Comparison of ENCODE assay signal across 1 cellular context in genomic region chr12:114656906-114657596, GRCh38.
TF ChIP-seq lines count a peak whose summit lies in the region.

No MANE protein-coding gene starts in this region.

TF ChIP-seq in HepG2, 621 proteins besides CTCF, POLR2A, EP300 and RAD21 (continued from another document and continues in another):
- TF ChIP-seq ZUFSP (CRISPR knock-in tag; IDR thresholded peaks at IDR 0.05; ENCODE audit: borderline replicate concordance): no peak
- peak in 1 of 2 experiments; percentile 27; a peak in 1 of 4 replicates for TF ChIP-seq NR2F1 (CRISPR knock-in tag; IDR thresholded peaks at IDR 0.05)
- TF ChIP-seq, protein P1, sequence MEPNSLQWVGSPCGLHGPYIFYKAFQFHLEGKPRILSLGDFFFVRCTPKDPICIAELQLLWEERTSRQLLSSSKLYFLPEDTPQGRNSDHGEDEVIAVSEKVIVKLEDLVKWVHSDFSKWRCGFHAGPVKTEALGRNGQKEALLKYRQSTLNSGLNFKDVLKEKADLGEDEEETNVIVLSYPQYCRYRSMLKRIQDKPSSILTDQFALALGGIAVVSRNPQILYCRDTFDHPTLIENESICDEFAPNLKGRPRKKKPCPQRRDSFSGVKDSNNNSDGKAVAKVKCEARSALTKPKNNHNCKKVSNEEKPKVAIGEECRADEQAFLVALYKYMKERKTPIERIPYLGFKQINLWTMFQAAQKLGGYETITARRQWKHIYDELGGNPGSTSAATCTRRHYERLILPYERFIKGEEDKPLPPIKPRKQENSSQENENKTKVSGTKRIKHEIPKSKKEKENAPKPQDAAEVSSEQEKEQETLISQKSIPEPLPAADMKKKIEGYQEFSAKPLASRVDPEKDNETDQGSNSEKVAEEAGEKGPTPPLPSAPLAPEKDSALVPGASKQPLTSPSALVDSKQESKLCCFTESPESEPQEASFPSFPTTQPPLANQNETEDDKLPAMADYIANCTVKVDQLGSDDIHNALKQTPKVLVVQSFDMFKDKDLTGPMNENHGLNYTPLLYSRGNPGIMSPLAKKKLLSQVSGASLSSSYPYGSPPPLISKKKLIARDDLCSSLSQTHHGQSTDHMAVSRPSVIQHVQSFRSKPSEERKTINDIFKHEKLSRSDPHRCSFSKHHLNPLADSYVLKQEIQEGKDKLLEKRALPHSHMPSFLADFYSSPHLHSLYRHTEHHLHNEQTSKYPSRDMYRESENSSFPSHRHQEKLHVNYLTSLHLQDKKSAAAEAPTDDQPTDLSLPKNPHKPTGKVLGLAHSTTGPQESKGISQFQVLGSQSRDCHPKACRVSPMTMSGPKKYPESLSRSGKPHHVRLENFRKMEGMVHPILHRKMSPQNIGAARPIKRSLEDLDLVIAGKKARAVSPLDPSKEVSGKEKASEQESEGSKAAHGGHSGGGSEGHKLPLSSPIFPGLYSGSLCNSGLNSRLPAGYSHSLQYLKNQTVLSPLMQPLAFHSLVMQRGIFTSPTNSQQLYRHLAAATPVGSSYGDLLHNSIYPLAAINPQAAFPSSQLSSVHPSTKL (CRISPR knock-in tag; IDR thresholded peaks at IDR 0.05): peak; percentile 55
- no peak for TF ChIP-seq FOXM1 (CRISPR knock-in tag; IDR thresholded peaks at IDR 0.05)
- TF ChIP-seq ZNF780A (CRISPR knock-in tag; IDR thresholded peaks at IDR 0.05): no peak
- TF ChIP-seq, protein P2, sequence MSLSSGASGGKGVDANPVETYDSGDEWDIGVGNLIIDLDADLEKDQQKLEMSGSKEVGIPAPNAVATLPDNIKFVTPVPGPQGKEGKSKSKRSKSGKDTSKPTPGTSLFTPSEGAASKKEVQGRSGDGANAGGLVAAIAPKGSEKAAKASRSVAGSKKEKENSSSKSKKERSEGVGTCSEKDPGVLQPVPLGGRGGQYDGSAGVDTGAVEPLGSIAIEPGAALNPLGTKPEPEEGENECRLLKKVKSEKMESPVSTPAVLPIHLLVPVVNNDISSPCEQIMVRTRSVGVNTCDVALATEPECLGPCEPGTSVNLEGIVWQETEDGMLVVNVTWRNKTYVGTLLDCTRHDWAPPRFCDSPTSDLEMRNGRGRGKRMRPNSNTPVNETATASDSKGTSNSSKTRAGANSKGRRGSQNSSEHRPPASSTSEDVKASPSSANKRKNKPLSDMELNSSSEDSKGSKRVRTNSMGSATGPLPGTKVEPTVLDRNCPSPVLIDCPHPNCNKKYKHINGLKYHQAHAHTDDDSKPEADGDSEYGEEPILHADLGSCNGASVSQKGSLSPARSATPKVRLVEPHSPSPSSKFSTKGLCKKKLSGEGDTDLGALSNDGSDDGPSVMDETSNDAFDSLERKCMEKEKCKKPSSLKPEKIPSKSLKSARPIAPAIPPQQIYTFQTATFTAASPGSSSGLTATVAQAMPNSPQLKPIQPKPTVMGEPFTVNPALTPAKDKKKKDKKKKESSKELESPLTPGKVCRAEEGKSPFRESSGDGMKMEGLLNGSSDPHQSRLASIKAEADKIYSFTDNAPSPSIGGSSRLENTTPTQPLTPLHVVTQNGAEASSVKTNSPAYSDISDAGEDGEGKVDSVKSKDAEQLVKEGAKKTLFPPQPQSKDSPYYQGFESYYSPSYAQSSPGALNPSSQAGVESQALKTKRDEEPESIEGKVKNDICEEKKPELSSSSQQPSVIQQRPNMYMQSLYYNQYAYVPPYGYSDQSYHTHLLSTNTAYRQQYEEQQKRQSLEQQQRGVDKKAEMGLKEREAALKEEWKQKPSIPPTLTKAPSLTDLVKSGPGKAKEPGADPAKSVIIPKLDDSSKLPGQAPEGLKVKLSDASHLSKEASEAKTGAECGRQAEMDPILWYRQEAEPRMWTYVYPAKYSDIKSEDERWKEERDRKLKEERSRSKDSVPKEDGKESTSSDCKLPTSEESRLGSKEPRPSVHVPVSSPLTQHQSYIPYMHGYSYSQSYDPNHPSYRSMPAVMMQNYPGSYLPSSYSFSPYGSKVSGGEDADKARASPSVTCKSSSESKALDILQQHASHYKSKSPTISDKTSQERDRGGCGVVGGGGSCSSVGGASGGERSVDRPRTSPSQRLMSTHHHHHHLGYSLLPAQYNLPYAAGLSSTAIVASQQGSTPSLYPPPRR (CRISPR knock-in tag; IDR thresholded peaks at IDR 0.05; ENCODE audit: borderline replicate concordance): 0 out of 2 replicates have a peak, but pooled peaks have one; percentile 21
- TF ChIP-seq AKAP8 (CRISPR knock-in tag; IDR thresholded peaks at IDR 0.05): no peak
- no peak for TF ChIP-seq ZMAT3 (CRISPR knock-in tag; conservative IDR thresholded peaks at IDR 0.05)
- TF ChIP-seq FOXA3 (CRISPR knock-in tag; IDR thresholded peaks at IDR 0.05): peak; percentile 51
- TF ChIP-seq HNF4G (IDR thresholded peaks at IDR 0.05; ENCODE audit: borderline replicate concordance, low read depth, low read length): 0 out of 2 replicates have a peak, but pooled peaks have one; percentile 7
- no peak for TF ChIP-seq HNF4G (CRISPR knock-in tag; IDR thresholded peaks at IDR 0.05; ENCODE audit: borderline replicate concordance, low read depth)
- no peak for TF ChIP-seq MAZ (IDR thresholded peaks at IDR 0.05; ENCODE audit: borderline replicate concordance, low read depth, low read length)
- no peak for TF ChIP-seq MAZ (CRISPR knock-in tag; IDR thresholded peaks at IDR 0.05; ENCODE audit: low read depth)
- TF ChIP-seq MEF2D (CRISPR knock-in tag; IDR thresholded peaks at IDR 0.05): 0 out of 2 replicates have a peak, but pooled peaks have one; percentile 59
- 0 out of 2 replicates have a peak, but pooled peaks have one; percentile 24 for TF ChIP-seq KDM5B (CRISPR knock-in tag; IDR thresholded peaks at IDR 0.05; ENCODE audit: borderline replicate concordance)
- peak; percentile 43; the same call in 1 of the 2 replicates for TF ChIP-seq HDAC2 (CRISPR knock-in tag; IDR thresholded peaks at IDR 0.05)
- TF ChIP-seq SOX13 (IDR thresholded peaks at IDR 0.05): peak; percentile 88
- TF ChIP-seq SOX13 (CRISPR knock-in tag; conservative IDR thresholded peaks at IDR 0.05 in 1 of 2, IDR thresholded peaks at IDR 0.05 in 1 of 2): peak in 1 of 2 experiments; percentile 96; a peak in 2 of 4 replicates
- peak; percentile 81; the same call in 1 of the 2 replicates for TF ChIP-seq SOX5 (CRISPR knock-in tag; IDR thresholded peaks at IDR 0.05; ENCODE audit: borderline replicate concordance)
- TF ChIP-seq MAX (IDR thresholded peaks at IDR 0.05): peak; percentile 21; the same call in 1 of the 2 replicates
- no peak for TF ChIP-seq ZNF343 (CRISPR knock-in tag; IDR thresholded peaks at IDR 0.05)
- 0 out of 2 replicates have a peak, but pooled peaks have one; percentile 17 for TF ChIP-seq ZNF205 (CRISPR knock-in tag; IDR thresholded peaks at IDR 0.05)
- TF ChIP-seq ZNF615 (CRISPR knock-in tag; IDR thresholded peaks at IDR 0.05; ENCODE audit: borderline replicate concordance): no peak
- TF ChIP-seq GATAD2A (CRISPR knock-in tag; IDR thresholded peaks at IDR 0.05): peak; percentile 47; the same call in 1 of the 2 replicates
- TF ChIP-seq LCORL (IDR thresholded peaks at IDR 0.05): no peak
- 0 out of 2 replicates have a peak, but pooled peaks have one; percentile 25 for TF ChIP-seq LCORL (CRISPR knock-in tag; IDR thresholded peaks at IDR 0.05)
- TF ChIP-seq GATAD1 (CRISPR knock-in tag; IDR thresholded peaks at IDR 0.05): no peak
- TF ChIP-seq FOXO1 (CRISPR knock-in tag; IDR thresholded peaks at IDR 0.05): peak; percentile 41; the same call in 1 of the 2 replicates
- TF ChIP-seq PAXIP1 (CRISPR knock-in tag; conservative IDR thresholded peaks at IDR 0.05): peak; percentile 51; the same call in 1 of the 2 replicates
- TF ChIP-seq ZNF605 (CRISPR knock-in tag; IDR thresholded peaks at IDR 0.05): no peak
- peak; percentile 71; the same call in 1 of the 2 replicates for TF ChIP-seq CREM (IDR thresholded peaks at IDR 0.05)
- no peak for TF ChIP-seq CREM (CRISPR knock-in tag; IDR thresholded peaks at IDR 0.05)
- TF ChIP-seq, protein P3, sequence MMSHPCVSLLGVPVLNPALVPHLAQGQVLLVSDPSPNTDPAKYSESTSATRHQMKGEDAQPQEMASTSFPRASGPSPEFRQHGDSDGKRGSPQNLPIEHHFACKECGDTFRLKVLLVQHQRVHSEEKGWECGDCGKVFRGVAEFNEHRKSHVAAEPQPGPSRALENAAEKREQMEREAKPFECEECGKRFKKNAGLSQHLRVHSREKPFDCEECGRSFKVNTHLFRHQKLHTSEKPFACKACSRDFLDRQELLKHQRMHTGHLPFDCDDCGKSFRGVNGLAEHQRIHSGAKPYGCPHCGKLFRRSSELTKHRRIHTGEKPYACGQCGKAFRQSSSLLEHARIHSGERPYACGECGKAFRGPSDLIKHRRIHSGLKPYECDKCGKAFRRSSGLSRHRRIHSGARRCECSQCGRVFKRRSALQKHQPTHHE (CRISPR knock-in tag; IDR thresholded peaks at IDR 0.05; ENCODE audit: borderline replicate concordance): no peak
- no peak for TF ChIP-seq MYNN (CRISPR knock-in tag; IDR thresholded peaks at IDR 0.05; ENCODE audit: low read depth)
- TF ChIP-seq SIN3A (IDR thresholded peaks at IDR 0.05; ENCODE audit: borderline replicate concordance, low read depth, low read length): no peak
- TF ChIP-seq PCBP2 (optimal IDR thresholded peaks at IDR 0.05; ENCODE audit: low read depth, low read length, poor library complexity, severe bottlenecking): no peak
- TF ChIP-seq ZFP36L2 (CRISPR knock-in tag; IDR thresholded peaks at IDR 0.05): no peak
- no peak for TF ChIP-seq SIX1 (CRISPR knock-in tag; IDR thresholded peaks at IDR 0.05; ENCODE audit: borderline replicate concordance)
- peak; percentile 32; the same call in 1 of the 2 replicates for TF ChIP-seq TAF1 (CRISPR knock-in tag; IDR thresholded peaks at IDR 0.05)
- TF ChIP-seq RXRA (CRISPR knock-in tag; IDR thresholded peaks at IDR 0.05): peak; percentile 88; the same call in 1 of the 2 replicates
- peak; percentile 85 for TF ChIP-seq RXRB (CRISPR knock-in tag; IDR thresholded peaks at IDR 0.05; ENCODE audit: borderline replicate concordance)
- TF ChIP-seq, protein P4, sequence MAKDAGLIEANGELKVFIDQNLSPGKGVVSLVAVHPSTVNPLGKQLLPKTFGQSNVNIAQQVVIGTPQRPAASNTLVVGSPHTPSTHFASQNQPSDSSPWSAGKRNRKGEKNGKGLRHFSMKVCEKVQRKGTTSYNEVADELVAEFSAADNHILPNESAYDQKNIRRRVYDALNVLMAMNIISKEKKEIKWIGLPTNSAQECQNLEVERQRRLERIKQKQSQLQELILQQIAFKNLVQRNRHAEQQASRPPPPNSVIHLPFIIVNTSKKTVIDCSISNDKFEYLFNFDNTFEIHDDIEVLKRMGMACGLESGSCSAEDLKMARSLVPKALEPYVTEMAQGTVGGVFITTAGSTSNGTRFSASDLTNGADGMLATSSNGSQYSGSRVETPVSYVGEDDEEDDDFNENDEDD (CRISPR knock-in tag; IDR thresholded peaks at IDR 0.05; ENCODE audit: borderline replicate concordance): no peak
- TF ChIP-seq FOSL2 (CRISPR knock-in tag; IDR thresholded peaks at IDR 0.05): 0 out of 2 replicates have a peak, but pooled peaks have one; percentile 30
- TF ChIP-seq FOXP1 (IDR thresholded peaks at IDR 0.05): no peak
- TF ChIP-seq FOXP1 (CRISPR knock-in tag; IDR thresholded peaks at IDR 0.05): peak; percentile 68; the same call in 1 of the 2 replicates
- TF ChIP-seq SKIL (CRISPR knock-in tag; IDR thresholded peaks at IDR 0.05; ENCODE audit: borderline replicate concordance): peak; percentile 84
- TF ChIP-seq SIX4 (CRISPR knock-in tag; IDR thresholded peaks at IDR 0.05): peak; percentile 61; the same call in 1 of the 2 replicates
- TF ChIP-seq TOPORS (CRISPR knock-in tag; IDR thresholded peaks at IDR 0.05): no peak
- TF ChIP-seq ZMYM2 (CRISPR knock-in tag; IDR thresholded peaks at IDR 0.05): no peak
